ENCODE assay signal across 15 cellular contexts in the genomic region with DNA sequence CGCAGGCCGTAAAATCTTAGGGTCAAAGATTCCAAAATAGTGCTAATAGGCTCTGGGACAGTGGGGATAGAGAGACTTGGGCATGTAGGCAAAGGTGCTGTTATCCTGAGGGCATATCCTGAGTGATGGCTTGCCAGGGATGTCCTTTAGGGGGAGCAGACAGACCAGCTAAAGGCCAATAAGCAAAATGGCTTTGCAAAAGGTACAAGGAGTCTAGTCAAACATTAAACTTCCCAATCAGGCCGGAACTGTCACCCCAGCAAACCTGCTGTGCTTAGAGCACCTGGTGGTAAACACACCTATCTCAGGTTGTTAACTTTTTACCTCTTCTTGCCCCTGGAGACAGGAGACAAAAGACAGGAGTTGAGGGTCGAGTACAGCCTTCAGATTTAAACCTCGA. TPM values are rescaled to one million over a fixed set of nuclear protein-coding genes. Genes with fewer than 3 reads are reported as not detected.
DNase-seq lines count a peak whose midpoint lies in the region; ATAC-seq, FAIRE-seq and TF ChIP-seq lines count a peak whose summit lies in the region.
"Had no signal": no experiment of that assay in that cellular context is flagged by ENCODE, and none has a peak within 500 bp of the region (broad histone marks: within the 10 kb centered on the region; RNA-seq: fewer than 3 reads in every experiment).

No MANE protein-coding gene starts in this region.

- 37 to 41% methylated on average over 5 of the region's 5 CpGs for WGBS in pancreas, 2 donors

- H3K9me2 ChIP-seq in HCT116 (ENCODE audit: insufficient read depth), result no peaks in the 10 kb centered on the region

- H3K4me1 ChIP-seq in HCT116 (ENCODE audit: control insufficient read depth in 1 of 2, insufficient read depth in 2 of 2, low read length in 2 of 2) (no peaks in the 10 kb centered on the region), pancreas (peaks cover 0 to 6% (median 2%) of the 10 kb centered on the region in 3 donors)

- ATAC-seq in HCT116, result peak; percentile 60
- peak; percentile 71 to 92 (median 83) for ATAC-seq in pancreas
- ATAC-seq in GM21447 (IDR thresholded peaks at IDR 0.05; ENCODE audit: unreplicated experiment), result no peak
- no peak for ATAC-seq in stimulated activated effector memory CD8-positive, alpha-beta T cell treated with anti-CD3 and anti-CD28 coated beads, Interleukin-12 subunit alpha, Interleukin-12 subunit beta, amount 100 ng/mL, for 72 hours
- ATAC-seq: Right ventricle myocardium inferior had no signal

- peak; percentile 16 to 25 (median 19); a peak in 4 of 6 replicates for TF ChIP-seq CTCF in HCT116 (IDR thresholded peaks at IDR 0.05 in 2 of 3, conservative IDR thresholded peaks at IDR 0.05 in 1 of 3; ENCODE audit: borderline replicate concordance in 1 of 3, insufficient read depth in 1 of 3, low read depth in 2 of 3, low read length in 2 of 3)
- TF ChIP-seq CTCF in pancreas (IDR thresholded peaks at IDR 0.05), result peak in 2 of 4 donors; percentile 10 to 20

- no peak for FAIRE-seq in pancreas (lab: Jason Lieb, UNC)
- FAIRE-seq: frontal cortex had no signal

- no peak overlapping the region for H3K27ac ChIP-seq in HCT116 (ENCODE audit: low read depth, low read length)
- peak overlapping the region in 1 of 4 donors; percentile 6 for H3K27ac ChIP-seq in pancreas
- H3K27ac ChIP-seq: sigmoid colon had no signal

- H3K79me2 ChIP-seq in HCT116 (ENCODE audit: insufficient read depth, low read length), result no peaks in the 10 kb centered on the region

- no peak overlapping the region for H3K4me3 Mint-ChIP-seq in stimulated activated effector memory CD8-positive, alpha-beta T cell treated with anti-CD3 and anti-CD28 coated beads, Interleukin-12 subunit alpha, Interleukin-12 subunit beta, amount 100 ng/mL, for 72 hours
- H3K4me3 Mint-ChIP-seq: mesothelial cell of epicardium had no signal

- RAD21 ChIA-PET in HCT116 (lab: Charles Lee; ENCODE audit: low non-redundant PET in 1 of 2, low total read pairs in 2 of 2, uncharacterized antibody in 2 of 2, unreplicated experiment in 2 of 2), result no interaction called here

- POLR2A ChIA-PET in HCT116 (lab: Charles Lee), result no interaction called here

- TF ChIP-seq POLR2A in HCT116 (IDR thresholded peaks at IDR 0.05; ENCODE audit: borderline replicate concordance, extremely low read depth, insufficient read depth, insufficient read length), result no peak

- intact Hi-C loops in HCT116 (cut with micrococcal nuclease) (no loop called here), pancreas (cut with DNase I) (no loop called here)

- H3K27me3 ChIP-seq in HCT116 (ENCODE audit: insufficient read depth, low read length) (peaks cover 11% of the 10 kb centered on the region; the same call in 1 of the 2 replicates), pancreas (no peaks in the 10 kb centered on the region)
- H3K27me3 ChIP-seq: sigmoid colon had no signal

- no peak overlapping the region for H2AFZ ChIP-seq in HCT116 (ENCODE audit: low read depth, low read length, poor library complexity, severe bottlenecking)

- H3K36me3 ChIP-seq in HCT116 (ENCODE audit: control insufficient read depth in 1 of 2, insufficient read depth in 2 of 2, low read length in 2 of 2) (no peaks in the 10 kb centered on the region), pancreas (no peaks in the 10 kb centered on the region)
- H3K36me3 ChIP-seq: sigmoid colon had no signal

- H3K9ac ChIP-seq in HCT116 (ENCODE audit: low read length), result no peak overlapping the region

- H4K20me1 ChIP-seq in HCT116 (ENCODE audit: insufficient read depth), result no peaks in the 10 kb centered on the region

- no peaks in the 10 kb centered on the region for H3K9me3 ChIP-seq in HCT116 (ENCODE audit: control insufficient read depth in 1 of 2, insufficient read depth in 1 of 2, low read depth in 1 of 2, low read length in 2 of 2)
- H3K9me3 ChIP-seq in pancreas, result no peaks in the 10 kb centered on the region
- H3K9me3 ChIP-seq: sigmoid colon had no signal

- no peaks in the 10 kb centered on the region for H3K36me3 Mint-ChIP-seq in stimulated activated effector memory CD8-positive, alpha-beta T cell treated with anti-CD3 and anti-CD28 coated beads, Interleukin-12 subunit alpha, Interleukin-12 subunit beta, amount 100 ng/mL, for 72 hours
- H3K36me3 Mint-ChIP-seq: mesothelial cell of epicardium had no signal

- no TSS peak for BruUV-seq in HCT116 (replicated peaks; lab: Mats Ljungman, UMichigan)

- CTCF ChIA-PET in HCT116 (lab: Charles Lee), result no interaction called here

- H3K4me1 Mint-ChIP-seq in stimulated activated effector memory CD8-positive, alpha-beta T cell treated with anti-CD3 and anti-CD28 coated beads, Interleukin-12 subunit alpha, Interleukin-12 subunit beta, amount 100 ng/mL, for 72 hours, result no peaks in the 10 kb centered on the region

- TF ChIP-seq RAD21 in HCT116 (IDR thresholded peaks at IDR 0.05; ENCODE audit: low read depth), result peak; percentile 48

- no peak for DNase-seq in HCT116 (ENCODE audit: low read depth, low spot score)
- DNase-seq in SK-N-DZ (ENCODE audit: low spot score), result peak; percentile 49
- peak; percentile 23 for DNase-seq in glomerular visceral epithelial cell (ENCODE audit: extremely low spot score)
- peak in 2 of 6 donors; percentile 39 to 65 for DNase-seq in pancreas
- no peak for DNase-seq in NCI-H2107 (lab: John Stamatoyannopoulos, UW)
- DNase-seq in T1000 (lab: John Stamatoyannopoulos, UW), result no peak
- no peak for DNase-seq in stimulated activated effector memory CD8-positive, alpha-beta T cell treated with anti-CD3 and anti-CD28 coated beads, Interleukin-12 subunit alpha, Interleukin-12 subunit beta, amount 100 ng/mL, for 72 hours (ENCODE audit: low spot score in 2 of 2)
- DNase-seq: activated effector memory CD4-positive, alpha-beta T cell treated with anti-CD3 and anti-CD28 coated beads, Interleukin-2, amount 50 U/mL, for 16 hours; NCI-H2029 treated with DMSO at 0.1 percent for 48 hours; sigmoid colon had no signal

- no peaks in the 10 kb centered on the region for H3K9me3 Mint-ChIP-seq in stimulated activated effector memory CD8-positive, alpha-beta T cell treated with anti-CD3 and anti-CD28 coated beads, Interleukin-12 subunit alpha, Interleukin-12 subunit beta, amount 100 ng/mL, for 72 hours
- H3K9me3 Mint-ChIP-seq: mesothelial cell of epicardium had no signal

- H3K4me3 ChIP-seq in HCT116 (replicated peaks in 1 of 2; ENCODE audit: low read depth in 1 of 2, low read length in 2 of 2) (no peak overlapping the region), pancreas (no peak overlapping the region)
- H3K4me3 ChIP-seq: sigmoid colon had no signal

- H3K27ac Mint-ChIP-seq in stimulated activated effector memory CD8-positive, alpha-beta T cell treated with anti-CD3 and anti-CD28 coated beads, Interleukin-12 subunit alpha, Interleukin-12 subunit beta, amount 100 ng/mL, for 72 hours, result no peak overlapping the region
- H3K27ac Mint-ChIP-seq: mesothelial cell of epicardium had no signal

- H3K4me2 ChIP-seq in HCT116 (ENCODE audit: low read length), result no peak overlapping the region

TF ChIP-seq in HCT116, 20 proteins besides CTCF, POLR2A, EP300 and RAD21:
- TF ChIP-seq CBX3 (IDR thresholded peaks at IDR 0.05; ENCODE audit: low read depth), result no peak
- TF ChIP-seq, protein P1, sequence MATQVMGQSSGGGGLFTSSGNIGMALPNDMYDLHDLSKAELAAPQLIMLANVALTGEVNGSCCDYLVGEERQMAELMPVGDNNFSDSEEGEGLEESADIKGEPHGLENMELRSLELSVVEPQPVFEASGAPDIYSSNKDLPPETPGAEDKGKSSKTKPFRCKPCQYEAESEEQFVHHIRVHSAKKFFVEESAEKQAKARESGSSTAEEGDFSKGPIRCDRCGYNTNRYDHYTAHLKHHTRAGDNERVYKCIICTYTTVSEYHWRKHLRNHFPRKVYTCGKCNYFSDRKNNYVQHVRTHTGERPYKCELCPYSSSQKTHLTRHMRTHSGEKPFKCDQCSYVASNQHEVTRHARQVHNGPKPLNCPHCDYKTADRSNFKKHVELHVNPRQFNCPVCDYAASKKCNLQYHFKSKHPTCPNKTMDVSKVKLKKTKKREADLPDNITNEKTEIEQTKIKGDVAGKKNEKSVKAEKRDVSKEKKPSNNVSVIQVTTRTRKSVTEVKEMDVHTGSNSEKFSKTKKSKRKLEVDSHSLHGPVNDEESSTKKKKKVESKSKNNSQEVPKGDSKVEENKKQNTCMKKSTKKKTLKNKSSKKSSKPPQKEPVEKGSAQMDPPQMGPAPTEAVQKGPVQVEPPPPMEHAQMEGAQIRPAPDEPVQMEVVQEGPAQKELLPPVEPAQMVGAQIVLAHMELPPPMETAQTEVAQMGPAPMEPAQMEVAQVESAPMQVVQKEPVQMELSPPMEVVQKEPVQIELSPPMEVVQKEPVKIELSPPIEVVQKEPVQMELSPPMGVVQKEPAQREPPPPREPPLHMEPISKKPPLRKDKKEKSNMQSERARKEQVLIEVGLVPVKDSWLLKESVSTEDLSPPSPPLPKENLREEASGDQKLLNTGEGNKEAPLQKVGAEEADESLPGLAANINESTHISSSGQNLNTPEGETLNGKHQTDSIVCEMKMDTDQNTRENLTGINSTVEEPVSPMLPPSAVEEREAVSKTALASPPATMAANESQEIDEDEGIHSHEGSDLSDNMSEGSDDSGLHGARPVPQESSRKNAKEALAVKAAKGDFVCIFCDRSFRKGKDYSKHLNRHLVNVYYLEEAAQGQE (IDR thresholded peaks at IDR 0.05; ENCODE audit: low read depth), result no peak
TF ChIP-seq in HCT116: peak in this region for 0.

RNA-seq across cellular contexts. Expression of a gene that starts 49.1 kb away (rescaled TPM):
- total RNA-seq in HCT116 (2021; ENCODE audit: unreplicated experiment), result 0.05 TPM
- polyA plus RNA-seq in HCT116 (2012), result 0.02 and 0.08 TPM in 2 replicates
- polyA plus RNA-seq in SK-N-DZ (2014; cell fraction: cytosol; rRNA removed), result 0.03 TPM in 2 replicates
- polyA plus RNA-seq in SK-N-DZ (2014; cell fraction: nucleus; rRNA removed), result 0.10 and 0.14 TPM in 2 replicates
- total RNA-seq in pancreas, result 1 to 10 TPM; 1.6 to 3.8 (median 3.3) TPM
- polyA plus RNA-seq in pancreas, result 1 to 10 TPM; 2.8 to 2.9 TPM
- total RNA-seq: HT1080 had no signal

Comparison
In these comparisons a context has a peak if more than half of its experiments do, and no peak if none do; other contexts are left out.
1. ATAC-seq: peak in HCT116 (single experiment) and pancreas (4 of 4); none in GM21447 (single experiment) and stimulated activated effector memory CD8-positive, alpha-beta T cell treated with anti-CD3 and anti-CD28 coated beads, Interleukin-12 subunit alpha, Interleukin-12 subunit beta, amount 100 ng/mL, for 72 hours (single experiment).
2. DNase-seq: peak in SK-N-DZ (single experiment) and glomerular visceral epithelial cell (single experiment); none in HCT116 (single experiment), NCI-H2107 (single experiment), T1000 (single experiment) and stimulated activated effector memory CD8-positive, alpha-beta T cell treated with anti-CD3 and anti-CD28 coated beads, Interleukin-12 subunit alpha, Interleukin-12 subunit beta, amount 100 ng/mL, for 72 hours (0 of 2).